25 cellular contexts compared by ENCODE assay signal in genomic region chr2:9025746-9026145, GRCh38. TPM values are rescaled to one million over a fixed set of nuclear protein-coding genes. Genes with fewer than 3 reads are reported as not detected.
DNase-seq lines count a peak whose midpoint lies in the region; ATAC-seq, FAIRE-seq and TF ChIP-seq lines count a peak whose summit lies in the region.
"Had no signal": no experiment of that assay in that cellular context is flagged by ENCODE, and none has a peak within 500 bp of the region (broad histone marks: within the 10 kb centered on the region; RNA-seq: fewer than 3 reads in every experiment).

No MANE protein-coding gene starts in this region.

- H3F3A ChIP-seq in PC-9 (ENCODE audit: insufficient read depth, low read depth): no peaks in the 10 kb centered on the region

- H3K4me3 ChIP-seq in Caco-2 (ENCODE audit: low read depth, low read length) (no peak overlapping the region), PC-9 (no peak overlapping the region), bronchial epithelial cell (ENCODE audit: low read depth, low read length) (no peak overlapping the region), trophoblast cell (ENCODE audit: low read depth, low read length) (no peak overlapping the region), small intestine (ENCODE audit: low read depth in 1 of 2, low read length in 2 of 2) (no peak overlapping the region)
- H3K4me3 ChIP-seq: A549; BLaER1 treated with 17β-estradiol and CSF1 and Interleukin-3, amounts not matched to agents 10 nM and 100 nM; GM23248 had no signal

- H2AFZ ChIP-seq in PC-9 (peak overlapping the region; percentile 22; the same call in 1 of the 2 replicates), trophoblast cell (ENCODE audit: insufficient read depth, low read length, poor library complexity) (no peak overlapping the region)
- H2AFZ ChIP-seq: GM23248 had no signal

- BruUV-seq in Caco-2 (replicated peaks; lab: Mats Ljungman, UMichigan) (no TSS peak), PC-9 (replicated peaks; lab: Mats Ljungman, UMichigan) (no TSS peak)

- TF ChIP-seq CTCF in Caco-2 (IDR thresholded peaks at IDR 0.05; ENCODE audit: insufficient read depth in 1 of 2, low read depth in 1 of 2, low read length in 1 of 2, severe bottlenecking in 1 of 2, unreplicated experiment in 1 of 2) (no peak), PC-9 (conservative IDR thresholded peaks at IDR 0.05) (no peak), bronchial epithelial cell (IDR thresholded peaks at IDR 0.05; ENCODE audit: insufficient read depth, low read length, severe bottlenecking) (no peak)

- H3K4me3 Mint-ChIP-seq in Caco-2 (ENCODE audit: unreplicated experiment): no peak overlapping the region
- H3K4me3 Mint-ChIP-seq: CD14-positive monocyte; CD4-positive, alpha-beta T cell; CD8-positive, alpha-beta memory T cell; H9 had no signal

- H2BK120ac ChIP-seq in trophoblast cell (ENCODE audit: insufficient read depth, low read length, poor library complexity): no peak overlapping the region

- peak overlapping the region; percentile 12 for H3K27ac Mint-ChIP-seq in Caco-2 (ENCODE audit: unreplicated experiment)
- H3K27ac Mint-ChIP-seq: CD14-positive monocyte; CD4-positive, alpha-beta T cell; CD8-positive, alpha-beta memory T cell; H9 had no signal

- no peak overlapping the region for H3K14ac ChIP-seq in trophoblast cell (ENCODE audit: low read length)

- WGBS in trophoblast cell (ENCODE audit: extremely low coverage, insufficient coverage, insufficient read length): no CpG with 5 or more reads among the region's 4 CpGs
- 50 to 72% (median 68%) methylated on average over 4 of the region's 4 CpGs for WGBS in small intestine, 3 donors

- peaks cover 5% of the 10 kb centered on the region for H3K27me3 Mint-ChIP-seq in Caco-2 (ENCODE audit: insufficient read depth, unreplicated experiment)

- H4K12ac ChIP-seq in trophoblast cell (ENCODE audit: low read depth, low read length): no peak overlapping the region

- DNase-seq in Caco-2: peak in 1 of 2 experiments; percentile 66
- DNase-seq in PC-9: no peak
- DNase-seq in bronchial epithelial cell (ENCODE audit: low read depth): peak; percentile 7
- peak; percentile 72 to 95 for DNase-seq in trophoblast cell
- DNase-seq in SIG-M5 treated with dmso at 0.1 percent for 504 hours (lab: John Stamatoyannopoulos, UW; ENCODE audit: unreplicated experiment): no peak
- no peak for DNase-seq in small intestine
- no peak for DNase-seq in activated CD4-positive, alpha-beta T cell treated with anti-CD3 and anti-CD28 coated beads, Interleukin-2, amount 50 U/mL, for 1 hour
- DNase-seq: 8988T; ACHN; AML-193; BE2C; Calu3; CD4-positive, alpha-beta T cell; CD8-positive, alpha-beta memory T cell; DMS153; DND-41; GM23248; H9 had no signal

- no peak overlapping the region for H3K9ac ChIP-seq in trophoblast cell (ENCODE audit: low read length)
- H3K9ac ChIP-seq: BLaER1 treated with 17β-estradiol and CSF1 and Interleukin-3, amounts not matched to agents 10 nM and 100 nM; GM23248 had no signal

- H3K4me1 ChIP-seq in Caco-2: peaks cover 15% of the 10 kb centered on the region
- H3K4me1 ChIP-seq in PC-9 (replicated peaks; ENCODE audit: insufficient read depth): peaks cover 12% of the 10 kb centered on the region; the same call in 1 of the 2 replicates
- peaks cover 0 to 2% of the 10 kb centered on the region in 2 experiments for H3K4me1 ChIP-seq in trophoblast cell (ENCODE audit: control insufficient read depth in 1 of 2, insufficient read depth in 2 of 2, low read length in 2 of 2)
- H3K4me1 ChIP-seq in small intestine (ENCODE audit: control insufficient read depth in 2 of 2, insufficient read depth in 1 of 2, low read depth in 1 of 2, low read length in 1 of 2): no peaks in the 10 kb centered on the region
- H3K4me1 ChIP-seq: A549; BE2C; BLaER1 treated with 17β-estradiol and CSF1 and Interleukin-3, amounts not matched to agents 10 nM and 100 nM had no signal

- no peak overlapping the region for H3K4ac ChIP-seq in trophoblast cell (ENCODE audit: low read depth, low read length)

- no peaks in the 10 kb centered on the region for H3K36me3 Mint-ChIP-seq in Caco-2 (ENCODE audit: insufficient read depth, unreplicated experiment)
- H3K36me3 Mint-ChIP-seq: CD14-positive monocyte had no signal

- H3K4me1 Mint-ChIP-seq in Caco-2 (ENCODE audit: low read depth, unreplicated experiment): peaks cover 10% of the 10 kb centered on the region
- H3K4me1 Mint-ChIP-seq: CD14-positive monocyte; CD8-positive, alpha-beta memory T cell had no signal

- POLR2A ChIA-PET in Caco-2 (lab: Charles Lee): no interaction called here
- POLR2A ChIA-PET in PC-9 (lab: Charles Lee; ENCODE audit: unreplicated experiment): no interaction called here

- H4K8ac ChIP-seq in trophoblast cell (ENCODE audit: low read depth, low read length): no peak overlapping the region

- H4K91ac ChIP-seq in trophoblast cell (ENCODE audit: low read depth, low read length): no peak overlapping the region

- no peaks in the 10 kb centered on the region for H3K9me3 ChIP-seq in Caco-2
- H3K9me3 ChIP-seq in PC-9 (ENCODE audit: insufficient read depth, low read depth): 0 out of 2 replicates have a peak, but pooled peaks cover 5% of the 10 kb centered on the region
- H3K9me3 ChIP-seq in trophoblast cell (ENCODE audit: insufficient read depth, low read depth, low read length): no peaks in the 10 kb centered on the region
- no peaks in the 10 kb centered on the region for H3K9me3 ChIP-seq in small intestine (ENCODE audit: control insufficient read depth, low read depth)
- H3K9me3 ChIP-seq: A549, BE2C had no signal

- H3K27ac ChIP-seq in PC-9 (no peak overlapping the region), trophoblast cell (ENCODE audit: low read depth, low read length) (no peak overlapping the region), small intestine (ENCODE audit: low read depth in 1 of 2, low read length in 1 of 2) (no peak overlapping the region)
- H3K27ac ChIP-seq: A549; BLaER1 treated with 17β-estradiol and CSF1 and Interleukin-3, amounts not matched to agents 10 nM and 100 nM; GM23248 had no signal

- intact Hi-C loops in Caco-2 (cut with micrococcal nuclease; ENCODE audit: unreplicated experiment): loop anchor here (1.0 kb wide), 2 partner anchors 12 to 78 kb away; no protein-coding TSS in a partner anchor
- intact Hi-C loops in PC-9 (cut with micrococcal nuclease; ENCODE audit: unreplicated experiment): no loop called here

- no peak overlapping the region for H2AK5ac ChIP-seq in trophoblast cell (ENCODE audit: low read length)

- H3K4me2 ChIP-seq in PC-9: no peak overlapping the region
- H3K4me2 ChIP-seq in trophoblast cell (ENCODE audit: low read length): no peak overlapping the region
- H3K4me2 ChIP-seq: A549; BLaER1 treated with 17β-estradiol and CSF1 and Interleukin-3, amounts not matched to agents 10 nM and 100 nM had no signal

- no peak overlapping the region for H3K18ac ChIP-seq in trophoblast cell (ENCODE audit: low read length)

- no peaks in the 10 kb centered on the region for H3K79me2 ChIP-seq in PC-9 (ENCODE audit: low read depth)
- H3K79me2 ChIP-seq in trophoblast cell (ENCODE audit: control insufficient read depth, insufficient read depth, low read length, poor library complexity): no peaks in the 10 kb centered on the region

- H3K36me3 ChIP-seq in Caco-2 (ENCODE audit: control insufficient read depth, insufficient read depth, low read length): no peaks in the 10 kb centered on the region
- H3K36me3 ChIP-seq in PC-9 (ENCODE audit: low read depth): no peaks in the 10 kb centered on the region
- H3K36me3 ChIP-seq in bronchial epithelial cell (ENCODE audit: control insufficient read depth, insufficient read depth, low read length): no peaks in the 10 kb centered on the region
- no peaks in the 10 kb centered on the region for H3K36me3 ChIP-seq in trophoblast cell (ENCODE audit: control insufficient read depth in 1 of 2, insufficient read depth in 2 of 2, low read length in 2 of 2)
- H3K36me3 ChIP-seq in small intestine (ENCODE audit: control insufficient read depth in 2 of 2, insufficient read depth in 2 of 2, low read length in 2 of 2): no peaks in the 10 kb centered on the region
- H3K36me3 ChIP-seq: BE2C; BLaER1 treated with 17β-estradiol and CSF1 and Interleukin-3, amounts not matched to agents 10 nM and 100 nM had no signal

- no peak overlapping the region for H3K23ac ChIP-seq in trophoblast cell (ENCODE audit: low read length)

- CTCF ChIA-PET in Caco-2 (lab: Charles Lee): no interaction called here
- CTCF ChIA-PET in PC-9 (lab: Charles Lee): no interaction called here

- no peak overlapping the region for H2BK12ac ChIP-seq in trophoblast cell (ENCODE audit: low read length)

- no peaks in the 10 kb centered on the region for H4K20me1 ChIP-seq in PC-9 (ENCODE audit: insufficient read depth)
- H4K20me1 ChIP-seq: BLaER1 treated with 17β-estradiol and CSF1 and Interleukin-3, amounts not matched to agents 10 nM and 100 nM had no signal

- H2BK5ac ChIP-seq in trophoblast cell (ENCODE audit: low read depth, low read length, poor library complexity): no peak overlapping the region

- no peaks in the 10 kb centered on the region for H3K9me3 Mint-ChIP-seq in Caco-2 (ENCODE audit: unreplicated experiment)
- H3K9me3 Mint-ChIP-seq: CD4-positive, alpha-beta T cell; CD8-positive, alpha-beta memory T cell; H9 had no signal

- no peaks in the 10 kb centered on the region for H3K79me1 ChIP-seq in trophoblast cell (ENCODE audit: low read length)

- no peak for ATAC-seq in GM21367 (IDR thresholded peaks at IDR 0.05; ENCODE audit: unreplicated experiment)
- ATAC-seq: A549, HCT116 had no signal

- H3K27me3 ChIP-seq in Caco-2 (replicated peaks; ENCODE audit: control insufficient read depth, insufficient read depth, low read length) (no peaks in the 10 kb centered on the region), PC-9 (ENCODE audit: insufficient read depth, low read depth) (no peaks in the 10 kb centered on the region), bronchial epithelial cell (ENCODE audit: control insufficient read depth, insufficient read depth, low read length) (no peaks in the 10 kb centered on the region), trophoblast cell (ENCODE audit: insufficient read depth, low read length) (no peaks in the 10 kb centered on the region), small intestine (ENCODE audit: control insufficient read depth in 2 of 2, insufficient read depth in 2 of 2, low read length in 2 of 2) (no peaks in the 10 kb centered on the region)
- H3K27me3 ChIP-seq: BE2C; BLaER1 treated with 17β-estradiol and CSF1 and Interleukin-3, amounts not matched to agents 10 nM and 100 nM had no signal

- 0 out of 2 replicates have a peak, but pooled peaks cover under 1% of the 10 kb centered on the region for H3K9me2 ChIP-seq in PC-9 (ENCODE audit: insufficient read depth)

- FAIRE-seq in bronchial epithelial cell (lab: Jason Lieb, UNC) (no peak), small intestine (lab: Jason Lieb, UNC) (no peak)
- FAIRE-seq: A549, G401.6, GM12892 had no signal

RNA-seq across cellular contexts. Expression of gene MBOAT2, which starts 22.3 kb away (rescaled TPM):
- total RNA-seq in Caco-2 (2022) (12.6 TPM in 2 replicates), PC-9 (2021) (45.3 and 57.7 TPM in 2 replicates), bronchial epithelial cell (93.3 and 145 TPM in 2 replicates)
- 9.5 and 9.6 TPM in 2 replicates for polyA plus RNA-seq in trophoblast cell (2013)
- polyA plus RNA-seq in small intestine: 1 to 10 TPM; 1.4 to 3.2 (median 1.8) TPM

Comparison
In these comparisons a context has a peak if more than half of its experiments do, and no peak if none do; other contexts are left out.
1. DNase-seq: peak in bronchial epithelial cell (single experiment) and trophoblast cell (2 of 2); none in PC-9 (0 of 2), SIG-M5 treated with dmso at 0.1 percent for 504 hours (single experiment), small intestine (single experiment) and activated CD4-positive, alpha-beta T cell treated with anti-CD3 and anti-CD28 coated beads, Interleukin-2, amount 50 U/mL, for 1 hour (single experiment).